ENCODE assay signal across 9 cellular contexts in the genomic region with DNA sequence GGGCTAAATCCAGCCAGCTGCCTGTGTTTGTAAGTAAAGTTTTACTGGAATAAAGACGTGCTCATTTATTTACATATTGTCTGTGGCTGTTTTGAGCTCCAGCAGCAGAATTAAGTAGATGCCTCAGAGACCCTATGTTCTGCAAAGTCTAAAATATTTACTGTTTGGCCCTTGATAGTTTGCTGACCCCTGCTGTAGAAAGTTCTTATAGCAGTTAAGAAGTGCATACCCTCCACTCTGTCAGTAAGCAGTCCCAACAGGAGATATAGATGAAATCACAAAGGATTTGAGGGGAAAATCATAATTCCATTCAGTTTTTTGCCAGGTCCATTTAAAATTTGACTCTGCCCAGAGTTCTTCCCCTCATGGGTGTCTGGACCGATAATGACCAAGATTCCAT. TPM values are rescaled to one million over a fixed set of nuclear protein-coding genes. Genes with fewer than 3 reads are reported as not detected.
DNase-seq lines count a peak whose midpoint lies in the region; ATAC-seq and TF ChIP-seq lines count a peak whose summit lies in the region.
"Had no signal": no experiment of that assay in that cellular context is flagged by ENCODE, and none has a peak within 500 bp of the region (broad histone marks: within the 10 kb centered on the region; RNA-seq: fewer than 3 reads in every experiment).

No MANE protein-coding gene starts in this region.

- WGBS in heart left ventricle, 4 donors = 79 to 93% (median 84%) methylated on average over 2 of the region's 2 CpGs

- intact Hi-C loops in heart left ventricle (cut with DNase I) = no loop called here
- intact Hi-C loops in cardiac septum (cut with DNase I) = no loop called here

- ATAC-seq in heart left ventricle (no peak), thoracic aorta (ENCODE audit: insufficient number of reproducible peaks, low FRiP score, low read depth) (no peak), HG03378 (IDR thresholded peaks at IDR 0.05; ENCODE audit: unreplicated experiment) (no peak), HG03571 (IDR thresholded peaks at IDR 0.05; ENCODE audit: unreplicated experiment) (no peak)

- H4K20me1 ChIP-seq in OCI-LY1 (ENCODE audit: insufficient read depth, low read length) = no peaks in the 10 kb centered on the region

- H3K9me2 ChIP-seq in OCI-LY1 (ENCODE audit: low read depth, low read length) = no peaks in the 10 kb centered on the region

- H3K9ac ChIP-seq in OCI-LY1 (ENCODE audit: low read length) = no peak overlapping the region

- no peaks in the 10 kb centered on the region for H3K4me1 ChIP-seq in heart left ventricle
- peaks cover 15% of the 10 kb centered on the region for H3K4me1 ChIP-seq in OCI-LY1 (ENCODE audit: insufficient read depth, low read length, severe bottlenecking)
- H3K4me1 ChIP-seq in thoracic aorta (ENCODE audit: control insufficient read depth in 1 of 2, low read depth in 2 of 2) = peaks cover 0 to 7% of the 10 kb centered on the region in 2 donors

- no peaks in the 10 kb centered on the region for H3K79me2 ChIP-seq in OCI-LY1 (ENCODE audit: insufficient read depth, low read length)

- DNase-seq in heart left ventricle (no peak), cardiac septum (ENCODE audit: low spot score) (no peak), epithelial cell of proximal tubule (ENCODE audit: low read depth) (no peak), thoracic aorta (ENCODE audit: low spot score) (no peak), NCI-H2196 (lab: John Stamatoyannopoulos, UW; ENCODE audit: unreplicated experiment) (no peak)
- DNase-seq: GDM1 had no signal

- no peaks in the 10 kb centered on the region for H3K27me3 ChIP-seq in heart left ventricle
- H3K27me3 ChIP-seq in OCI-LY1 (ENCODE audit: insufficient read depth, low read length) = no peaks in the 10 kb centered on the region
- no peaks in the 10 kb centered on the region for H3K27me3 ChIP-seq in thoracic aorta (replicated peaks; ENCODE audit: insufficient read depth)

- H3K9me3 ChIP-seq in heart left ventricle = no peaks in the 10 kb centered on the region
- H3K9me3 ChIP-seq in OCI-LY1 (ENCODE audit: low read length) = no peaks in the 10 kb centered on the region
- no peaks in the 10 kb centered on the region for H3K9me3 ChIP-seq in thoracic aorta

- H3K36me3 ChIP-seq in heart left ventricle (peaks cover 0 to 100% (median 86%) of the 10 kb centered on the region in 9 donors), OCI-LY1 (ENCODE audit: insufficient read depth, low read length) (peaks cover 71% of the 10 kb centered on the region), thoracic aorta (peaks cover 15% of the 10 kb centered on the region)

- peak in 8 of 12 donors; percentile 12 to 42 (median 28) for TF ChIP-seq CTCF in heart left ventricle (IDR thresholded peaks at IDR 0.05)
- TF ChIP-seq CTCF in OCI-LY1 (IDR thresholded peaks at IDR 0.05; ENCODE audit: low read length) = peak; percentile 59
- peak; percentile 61 for TF ChIP-seq CTCF in epithelial cell of proximal tubule (conservative IDR thresholded peaks at IDR 0.05; ENCODE audit: low read depth, low read length)
- peak; percentile 8 for TF ChIP-seq CTCF in thoracic aorta (IDR thresholded peaks at IDR 0.05)

- H2AFZ ChIP-seq in OCI-LY1 (ENCODE audit: low read length) = no peak overlapping the region

- no peaks in the 10 kb centered on the region for H3F3A ChIP-seq in OCI-LY1 (ENCODE audit: insufficient read depth, low read length)

- no peak overlapping the region for H3K27ac ChIP-seq in heart left ventricle
- H3K27ac ChIP-seq in OCI-LY1 (ENCODE audit: low read depth, low read length, poor library complexity, severe bottlenecking) = peak overlapping the region; percentile 0
- no peak overlapping the region for H3K27ac ChIP-seq in thoracic aorta

- TF ChIP-seq POLR2A in heart left ventricle (IDR thresholded peaks at IDR 0.05) = no peak

- H3K4me3 ChIP-seq in heart left ventricle (no peak overlapping the region), OCI-LY1 (ENCODE audit: low read depth, low read length, poor library complexity, severe bottlenecking) (no peak overlapping the region), epithelial cell of proximal tubule (ENCODE audit: low read depth, low read length) (no peak overlapping the region), thoracic aorta (no peak overlapping the region)

- no peak overlapping the region for H3K4me2 ChIP-seq in OCI-LY1 (ENCODE audit: low read length)

RNA-seq across cellular contexts. Expression of a gene that starts 50.1 kb away (rescaled TPM):
- total RNA-seq in heart left ventricle = 10 to 100 TPM; 23.3 to 36.6 (median 26.5) TPM
- 10 to 100 TPM; 19.7 to 25.0 TPM for polyA plus RNA-seq in heart left ventricle
- total RNA-seq in cardiac septum = 18.4 TPM
- total RNA-seq in epithelial cell of proximal tubule = 120 and 169 TPM in 2 replicates
- total RNA-seq in thoracic aorta = 10 to 100 TPM; 65.5 to 70.6 TPM

Comparison
In these comparisons a context has a peak if more than half of its experiments do, and no peak if none do; other contexts are left out.
1. CTCF ChIP-seq: peak in every context shown above with its lines; median percentile 61 in epithelial cell of proximal tubule; 59 in OCI-LY1; 28 in heart left ventricle; 8 in thoracic aorta.